ENCODE assay signal across 1 cellular context in the genomic region with DNA sequence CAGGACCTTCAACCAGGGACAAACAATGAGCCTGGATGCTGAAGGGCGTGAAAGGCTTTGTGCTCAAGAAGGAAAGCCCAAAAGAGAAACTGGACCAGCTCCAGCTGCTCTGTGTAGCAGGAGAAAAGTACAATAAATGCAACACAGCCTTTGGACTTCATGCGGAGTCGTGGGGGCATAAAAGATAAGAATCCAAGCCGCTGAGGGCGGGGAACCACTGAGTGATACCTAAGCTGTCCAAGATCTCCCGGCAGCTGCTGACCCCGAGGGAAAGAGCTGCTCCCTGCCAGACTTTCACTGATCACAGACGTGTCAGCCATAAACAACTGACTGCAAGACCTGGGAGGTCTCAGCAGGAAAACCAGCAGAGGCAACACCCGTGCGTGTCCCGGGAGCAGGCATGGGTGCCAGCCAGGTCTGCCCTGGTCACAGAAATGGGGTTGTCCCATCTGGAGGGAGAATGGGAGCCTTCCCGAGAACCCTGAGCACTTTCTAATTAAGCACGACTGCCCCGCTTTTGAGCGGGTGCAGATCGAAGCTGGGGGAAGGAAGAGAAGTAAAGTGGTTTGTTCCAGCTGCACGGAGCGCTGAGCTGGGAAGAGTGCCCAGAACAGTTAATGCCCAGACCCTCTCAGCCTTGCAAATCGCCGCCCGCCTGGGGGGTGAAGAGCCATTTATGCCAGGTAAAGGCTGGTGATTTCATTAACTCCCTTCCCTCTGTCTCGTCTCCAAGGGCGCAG.
A peak's percentile ranks its signal among the peaks of the same experiment; 100 is the strongest.
TF ChIP-seq lines count a peak whose summit lies in the region.

No MANE protein-coding gene starts in this region.

TF ChIP-seq in HEK293, 187 proteins besides CTCF, POLR2A, EP300 and RAD21 (continued from another document):
- TF ChIP-seq, protein P1, sequence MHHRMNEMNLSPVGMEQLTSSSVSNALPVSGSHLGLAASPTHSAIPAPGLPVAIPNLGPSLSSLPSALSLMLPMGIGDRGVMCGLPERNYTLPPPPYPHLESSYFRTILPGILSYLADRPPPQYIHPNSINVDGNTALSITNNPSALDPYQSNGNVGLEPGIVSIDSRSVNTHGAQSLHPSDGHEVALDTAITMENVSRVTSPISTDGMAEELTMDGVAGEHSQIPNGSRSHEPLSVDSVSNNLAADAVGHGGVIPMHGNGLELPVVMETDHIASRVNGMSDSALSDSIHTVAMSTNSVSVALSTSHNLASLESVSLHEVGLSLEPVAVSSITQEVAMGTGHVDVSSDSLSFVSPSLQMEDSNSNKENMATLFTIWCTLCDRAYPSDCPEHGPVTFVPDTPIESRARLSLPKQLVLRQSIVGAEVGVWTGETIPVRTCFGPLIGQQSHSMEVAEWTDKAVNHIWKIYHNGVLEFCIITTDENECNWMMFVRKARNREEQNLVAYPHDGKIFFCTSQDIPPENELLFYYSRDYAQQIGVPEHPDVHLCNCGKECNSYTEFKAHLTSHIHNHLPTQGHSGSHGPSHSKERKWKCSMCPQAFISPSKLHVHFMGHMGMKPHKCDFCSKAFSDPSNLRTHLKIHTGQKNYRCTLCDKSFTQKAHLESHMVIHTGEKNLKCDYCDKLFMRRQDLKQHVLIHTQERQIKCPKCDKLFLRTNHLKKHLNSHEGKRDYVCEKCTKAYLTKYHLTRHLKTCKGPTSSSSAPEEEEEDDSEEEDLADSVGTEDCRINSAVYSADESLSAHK (tag by site-specific recombination; IDR thresholded peaks at IDR 0.05), result no peak
- TF ChIP-seq ZNF223 (tag by site-specific recombination; IDR thresholded peaks at IDR 0.05), result no peak
- TF ChIP-seq ZNF654 (tag by site-specific recombination; IDR thresholded peaks at IDR 0.05; ENCODE audit: low read depth), result no peak
- TF ChIP-seq ZNF341 (tag by site-specific recombination; IDR thresholded peaks at IDR 0.05; ENCODE audit: low read depth), result no peak
- no peak for TF ChIP-seq ZFP37 (tag by site-specific recombination; IDR thresholded peaks at IDR 0.05)
- TF ChIP-seq, protein P2, sequence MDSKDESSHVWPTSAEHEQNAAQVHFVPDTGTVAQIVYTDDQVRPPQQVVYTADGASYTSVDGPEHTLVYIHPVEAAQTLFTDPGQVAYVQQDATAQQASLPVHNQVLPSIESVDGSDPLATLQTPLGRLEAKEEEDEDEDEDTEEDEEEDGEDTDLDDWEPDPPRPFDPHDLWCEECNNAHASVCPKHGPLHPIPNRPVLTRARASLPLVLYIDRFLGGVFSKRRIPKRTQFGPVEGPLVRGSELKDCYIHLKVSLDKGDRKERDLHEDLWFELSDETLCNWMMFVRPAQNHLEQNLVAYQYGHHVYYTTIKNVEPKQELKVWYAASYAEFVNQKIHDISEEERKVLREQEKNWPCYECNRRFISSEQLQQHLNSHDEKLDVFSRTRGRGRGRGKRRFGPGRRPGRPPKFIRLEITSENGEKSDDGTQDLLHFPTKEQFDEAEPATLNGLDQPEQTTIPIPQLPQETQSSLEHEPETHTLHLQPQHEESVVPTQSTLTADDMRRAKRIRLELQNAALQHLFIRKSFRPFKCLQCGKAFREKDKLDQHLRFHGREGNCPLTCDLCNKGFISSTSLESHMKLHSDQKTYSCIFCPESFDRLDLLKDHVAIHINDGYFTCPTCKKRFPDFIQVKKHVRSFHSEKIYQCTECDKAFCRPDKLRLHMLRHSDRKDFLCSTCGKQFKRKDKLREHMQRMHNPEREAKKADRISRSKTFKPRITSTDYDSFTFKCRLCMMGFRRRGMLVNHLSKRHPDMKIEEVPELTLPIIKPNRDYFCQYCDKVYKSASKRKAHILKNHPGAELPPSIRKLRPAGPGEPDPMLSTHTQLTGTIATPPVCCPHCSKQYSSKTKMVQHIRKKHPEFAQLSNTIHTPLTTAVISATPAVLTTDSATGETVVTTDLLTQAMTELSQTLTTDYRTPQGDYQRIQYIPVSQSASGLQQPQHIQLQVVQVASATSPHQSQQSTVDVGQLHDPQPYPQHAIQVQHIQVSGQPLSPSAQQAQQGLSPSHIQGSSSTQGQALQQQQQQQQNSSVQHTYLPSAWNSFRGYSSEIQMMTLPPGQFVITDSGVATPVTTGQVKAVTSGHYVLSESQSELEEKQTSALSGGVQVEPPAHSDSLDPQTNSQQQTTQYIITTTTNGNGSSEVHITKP (tag by site-specific recombination; IDR thresholded peaks at IDR 0.05), result peak; percentile 98
- 0 out of 2 replicates have a peak, but pooled peaks have one; percentile 21 for TF ChIP-seq ZNF394 (tag by site-specific recombination; IDR thresholded peaks at IDR 0.05; ENCODE audit: borderline replicate concordance)
- peak; percentile 62 for TF ChIP-seq ZBTB20 (tag by site-specific recombination; IDR thresholded peaks at IDR 0.05)
- TF ChIP-seq GLIS2 (tag by site-specific recombination; IDR thresholded peaks at IDR 0.05), result peak; percentile 5; the same call in 1 of the 2 replicates
- TF ChIP-seq PRDM1 (tag by site-specific recombination; IDR thresholded peaks at IDR 0.05), result peak; percentile 95
- TF ChIP-seq ZNF792 (tag by site-specific recombination; IDR thresholded peaks at IDR 0.05), result no peak
- no peak for TF ChIP-seq SCRT2 (tag by site-specific recombination; IDR thresholded peaks at IDR 0.05)
- no peak for TF ChIP-seq ZNF843 (tag by site-specific recombination; IDR thresholded peaks at IDR 0.05)
- 0 out of 2 replicates have a peak, but pooled peaks have one; percentile 30 for TF ChIP-seq ZNF423 (tag by site-specific recombination; IDR thresholded peaks at IDR 0.05)
- no peak for TF ChIP-seq ZSCAN16 (tag by site-specific recombination; IDR thresholded peaks at IDR 0.05)
- TF ChIP-seq GLIS1 (tag by site-specific recombination; IDR thresholded peaks at IDR 0.05), result peak; percentile 94
- TF ChIP-seq SP2 (tag by site-specific recombination; IDR thresholded peaks at IDR 0.05), result no peak
- TF ChIP-seq, protein P3, sequence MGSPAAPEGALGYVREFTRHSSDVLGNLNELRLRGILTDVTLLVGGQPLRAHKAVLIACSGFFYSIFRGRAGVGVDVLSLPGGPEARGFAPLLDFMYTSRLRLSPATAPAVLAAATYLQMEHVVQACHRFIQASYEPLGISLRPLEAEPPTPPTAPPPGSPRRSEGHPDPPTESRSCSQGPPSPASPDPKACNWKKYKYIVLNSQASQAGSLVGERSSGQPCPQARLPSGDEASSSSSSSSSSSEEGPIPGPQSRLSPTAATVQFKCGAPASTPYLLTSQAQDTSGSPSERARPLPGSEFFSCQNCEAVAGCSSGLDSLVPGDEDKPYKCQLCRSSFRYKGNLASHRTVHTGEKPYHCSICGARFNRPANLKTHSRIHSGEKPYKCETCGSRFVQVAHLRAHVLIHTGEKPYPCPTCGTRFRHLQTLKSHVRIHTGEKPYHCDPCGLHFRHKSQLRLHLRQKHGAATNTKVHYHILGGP (tag by site-specific recombination; IDR thresholded peaks at IDR 0.05), result no peak
- TF ChIP-seq, protein P4, sequence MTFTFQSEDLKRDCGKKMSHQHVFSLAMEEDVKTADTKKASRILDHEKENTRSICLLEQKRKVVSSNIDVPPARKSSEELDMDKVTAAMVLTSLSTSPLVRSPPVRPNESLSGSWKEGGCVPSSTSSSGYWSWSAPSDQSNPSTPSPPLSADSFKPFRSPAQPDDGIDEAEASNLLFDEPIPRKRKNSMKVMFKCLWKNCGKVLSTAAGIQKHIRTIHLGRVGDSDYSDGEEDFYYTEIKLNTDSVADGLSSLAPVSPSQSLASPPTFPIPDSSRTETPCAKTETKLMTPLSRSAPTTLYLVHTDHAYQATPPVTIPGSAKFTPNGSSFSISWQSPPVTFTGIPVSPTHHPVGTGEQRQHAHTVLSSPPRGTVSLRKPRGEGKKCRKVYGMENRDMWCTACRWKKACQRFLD (tag by site-specific recombination; IDR thresholded peaks at IDR 0.05), result no peak
- no peak for TF ChIP-seq ZNF529 (tag by site-specific recombination; IDR thresholded peaks at IDR 0.05; ENCODE audit: insufficient replicate concordance)
- TF ChIP-seq ZIC2 (tag by site-specific recombination; IDR thresholded peaks at IDR 0.05), result peak; percentile 95
- 0 out of 2 replicates have a peak, but pooled peaks have one; percentile 12 for TF ChIP-seq ZNF2 (tag by site-specific recombination; IDR thresholded peaks at IDR 0.05)
- TF ChIP-seq ZNF114 (tag by site-specific recombination; IDR thresholded peaks at IDR 0.05), result no peak
- TF ChIP-seq, protein P5, sequence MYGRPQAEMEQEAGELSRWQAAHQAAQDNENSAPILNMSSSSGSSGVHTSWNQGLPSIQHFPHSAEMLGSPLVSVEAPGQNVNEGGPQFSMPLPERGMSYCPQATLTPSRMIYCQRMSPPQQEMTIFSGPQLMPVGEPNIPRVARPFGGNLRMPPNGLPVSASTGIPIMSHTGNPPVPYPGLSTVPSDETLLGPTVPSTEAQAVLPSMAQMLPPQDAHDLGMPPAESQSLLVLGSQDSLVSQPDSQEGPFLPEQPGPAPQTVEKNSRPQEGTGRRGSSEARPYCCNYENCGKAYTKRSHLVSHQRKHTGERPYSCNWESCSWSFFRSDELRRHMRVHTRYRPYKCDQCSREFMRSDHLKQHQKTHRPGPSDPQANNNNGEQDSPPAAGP (tag by site-specific recombination; IDR thresholded peaks at IDR 0.05), result no peak
- no peak for TF ChIP-seq ZNF660 (tag by site-specific recombination; IDR thresholded peaks at IDR 0.05)
- TF ChIP-seq, protein P6, sequence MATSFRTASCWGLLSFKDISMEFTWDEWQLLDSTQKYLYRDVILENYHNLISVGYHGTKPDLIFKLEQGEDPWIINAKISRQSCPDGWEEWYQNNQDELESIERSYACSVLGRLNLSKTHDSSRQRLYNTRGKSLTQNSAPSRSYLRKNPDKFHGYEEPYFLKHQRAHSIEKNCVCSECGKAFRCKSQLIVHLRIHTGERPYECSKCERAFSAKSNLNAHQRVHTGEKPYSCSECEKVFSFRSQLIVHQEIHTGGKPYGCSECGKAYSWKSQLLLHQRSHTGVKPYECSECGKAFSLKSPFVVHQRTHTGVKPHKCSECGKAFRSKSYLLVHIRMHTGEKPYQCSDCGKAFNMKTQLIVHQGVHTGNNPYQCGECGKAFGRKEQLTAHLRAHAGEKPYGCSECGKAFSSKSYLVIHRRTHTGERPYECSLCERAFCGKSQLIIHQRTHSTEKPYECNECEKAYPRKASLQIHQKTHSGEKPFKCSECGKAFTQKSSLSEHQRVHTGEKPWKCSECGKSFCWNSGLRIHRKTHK (tag by site-specific recombination; IDR thresholded peaks at IDR 0.05), result no peak
- no peak for TF ChIP-seq GFI1B (tag by site-specific recombination; IDR thresholded peaks at IDR 0.05)
- TF ChIP-seq, protein P7, sequence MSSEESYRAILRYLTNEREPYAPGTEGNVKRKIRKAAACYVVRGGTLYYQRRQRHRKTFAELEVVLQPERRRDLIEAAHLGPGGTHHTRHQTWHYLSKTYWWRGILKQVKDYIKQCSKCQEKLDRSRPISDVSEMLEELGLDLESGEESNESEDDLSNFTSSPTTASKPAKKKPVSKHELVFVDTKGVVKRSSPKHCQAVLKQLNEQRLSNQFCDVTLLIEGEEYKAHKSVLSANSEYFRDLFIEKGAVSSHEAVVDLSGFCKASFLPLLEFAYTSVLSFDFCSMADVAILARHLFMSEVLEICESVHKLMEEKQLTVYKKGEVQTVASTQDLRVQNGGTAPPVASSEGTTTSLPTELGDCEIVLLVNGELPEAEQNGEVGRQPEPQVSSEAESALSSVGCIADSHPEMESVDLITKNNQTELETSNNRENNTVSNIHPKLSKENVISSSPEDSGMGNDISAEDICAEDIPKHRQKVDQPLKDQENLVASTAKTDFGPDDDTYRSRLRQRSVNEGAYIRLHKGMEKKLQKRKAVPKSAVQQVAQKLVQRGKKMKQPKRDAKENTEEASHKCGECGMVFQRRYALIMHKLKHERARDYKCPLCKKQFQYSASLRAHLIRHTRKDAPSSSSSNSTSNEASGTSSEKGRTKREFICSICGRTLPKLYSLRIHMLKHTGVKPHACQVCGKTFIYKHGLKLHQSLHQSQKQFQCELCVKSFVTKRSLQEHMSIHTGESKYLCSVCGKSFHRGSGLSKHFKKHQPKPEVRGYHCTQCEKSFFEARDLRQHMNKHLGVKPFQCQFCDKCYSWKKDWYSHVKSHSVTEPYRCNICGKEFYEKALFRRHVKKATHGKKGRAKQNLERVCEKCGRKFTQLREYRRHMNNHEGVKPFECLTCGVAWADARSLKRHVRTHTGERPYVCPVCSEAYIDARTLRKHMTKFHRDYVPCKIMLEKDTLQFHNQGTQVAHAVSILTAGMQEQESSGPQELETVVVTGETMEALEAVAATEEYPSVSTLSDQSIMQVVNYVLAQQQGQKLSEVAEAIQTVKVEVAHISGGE (tag by site-specific recombination; conservative IDR thresholded peaks at IDR 0.05; ENCODE audit: low read depth), result no peak
- TF ChIP-seq ZBTB48 (tag by site-specific recombination; IDR thresholded peaks at IDR 0.05), result no peak
- peak; percentile 73 for TF ChIP-seq ZBTB8A (tag by site-specific recombination; IDR thresholded peaks at IDR 0.05)
- no peak for TF ChIP-seq ZNF292 (tag by site-specific recombination; IDR thresholded peaks at IDR 0.05; ENCODE audit: borderline replicate concordance, low read depth)
- peak; percentile 56 for TF ChIP-seq ZBTB17 (tag by site-specific recombination; IDR thresholded peaks at IDR 0.05)
- no peak for TF ChIP-seq ZBTB7A (tag by site-specific recombination; IDR thresholded peaks at IDR 0.05; ENCODE audit: low read depth)
- no peak for TF ChIP-seq ZNF274 (IDR thresholded peaks at IDR 0.05; ENCODE audit: low read length)
- no peak for TF ChIP-seq ZNF274 (tag by site-specific recombination; IDR thresholded peaks at IDR 0.05; ENCODE audit: borderline replicate concordance)
- TF ChIP-seq ZNF335 (tag by site-specific recombination; conservative IDR thresholded peaks at IDR 0.05), result peak; percentile 48
- TF ChIP-seq ZFP3 (tag by site-specific recombination; IDR thresholded peaks at IDR 0.05; ENCODE audit: low read depth), result no peak
